8 cellular contexts compared by ENCODE assay signal in the genomic region with DNA sequence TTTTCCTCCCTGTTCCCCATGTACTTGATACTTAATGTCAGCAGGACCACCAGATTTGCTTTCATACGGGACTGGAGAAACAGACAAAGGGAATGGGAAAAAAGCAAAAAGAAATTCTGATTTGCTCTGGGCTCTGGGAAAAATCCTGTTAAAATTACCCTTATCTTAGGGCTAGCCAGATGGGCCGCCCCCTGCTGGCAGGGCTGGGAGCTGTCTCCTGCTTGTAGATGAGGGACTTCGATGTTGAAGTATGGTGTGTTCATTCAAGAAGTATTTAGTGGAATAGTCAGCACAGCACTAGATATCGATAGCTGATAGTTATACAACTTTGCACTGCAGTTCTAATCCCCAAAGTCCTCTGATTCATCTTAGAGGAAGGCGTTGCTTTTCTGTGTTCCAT. TPM values are rescaled to one million over a fixed set of nuclear protein-coding genes. Genes with fewer than 3 reads are reported as not detected.
A peak's percentile ranks its signal among the peaks of the same experiment; 100 is the strongest.
DNase-seq lines count a peak whose midpoint lies in the region; ATAC-seq and TF ChIP-seq lines count a peak whose summit lies in the region.

No MANE protein-coding gene starts in this region.

- peak; percentile 36; the same call in 1 of the 2 replicates for TF ChIP-seq CTCF in HEK293 (tag by site-specific recombination; IDR thresholded peaks at IDR 0.05)
- TF ChIP-seq CTCF in cardiac fibroblast (IDR thresholded peaks at IDR 0.05; ENCODE audit: low read depth, low read length): peak; percentile 72
- TF ChIP-seq CTCF in lung (IDR thresholded peaks at IDR 0.05; ENCODE audit: control extremely low read depth, extremely low read depth): peak; percentile 37

- H3K27me3 ChIP-seq in lung (ENCODE audit: control insufficient read depth, insufficient read depth): no peaks in the 10 kb centered on the region

- DNase-seq in AG20443 (ENCODE audit: low spot score): peak; percentile 54
- peak; percentile 40 for DNase-seq in UCSD-AML1 (lab: John Stamatoyannopoulos, UW; ENCODE audit: unreplicated experiment)
- peak; percentile 56 to 62 for DNase-seq in cardiac fibroblast (ENCODE audit: low read depth in 2 of 2)
- peak; percentile 36 for DNase-seq in lung (ENCODE audit: low spot score)
- peak in 5 of 6 experiments; percentile 28 to 48 (median 40) for DNase-seq in stimulated activated naive CD4-positive, alpha-beta T cell (lab: John Stamatoyannopoulos, UW)
- DNase-seq in sciatic nerve (ENCODE audit: low spot score): no peak

- WGBS in lung, 2 donors: 58 to 76% methylated on average over 5 of the region's 5 CpGs

- intact Hi-C loops in sciatic nerve (cut with DNase I): no loop called here

- H3K4me3 ChIP-seq in HEK293 (ENCODE audit: low read depth, low read length) (no peak overlapping the region), cardiac fibroblast (replicated peaks in 1 of 2; ENCODE audit: low read depth in 2 of 2, low read length in 2 of 2) (no peak overlapping the region), lung (no peak overlapping the region)

- H3K9me3 ChIP-seq in HEK293 (ENCODE audit: control insufficient read depth, insufficient read depth, low read depth, low read length): no peaks in the 10 kb centered on the region
- H3K9me3 ChIP-seq in lung (ENCODE audit: control insufficient read depth in 2 of 2, insufficient read depth in 1 of 2, low read length in 1 of 2): no peaks in the 10 kb centered on the region

- POLR2A ChIA-PET in HEK293 (lab: Yijun Ruan, JAX): interaction anchor here (1.0 to 2.1 kb wide), 2 partner anchors 45 to 103 kb away, joined by 4 to 7 read pairs; no protein-coding TSS in a partner anchor

- CTCF ChIA-PET in HEK293 (lab: Yijun Ruan, JAX): interaction anchor here (0.6 to 3.2 kb wide), 27 partner anchors 11 to 881 kb away, joined by 3 to 40 read pairs (median 4); no protein-coding TSS in a partner anchor

- H3K4me1 ChIP-seq in HEK293 (ENCODE audit: control insufficient read depth, insufficient read depth, low read length): no peaks in the 10 kb centered on the region
- peaks cover 0 to 3% of the 10 kb centered on the region in 2 donors for H3K4me1 ChIP-seq in lung (ENCODE audit: control insufficient read depth in 2 of 2, insufficient read depth in 2 of 2, low read length in 2 of 2)

- H3K27ac ChIP-seq in HEK293 (ENCODE audit: extremely low read depth, low read depth, low read length) (no peak overlapping the region), lung (ENCODE audit: low read depth in 1 of 2, low read length in 1 of 2) (no peak overlapping the region)

- H3K36me3 ChIP-seq in HEK293 (ENCODE audit: control insufficient read depth in 2 of 2, insufficient read depth in 1 of 2, low read length in 2 of 2) (peaks cover 12 to 92% of the 10 kb centered on the region in 2 experiments), lung (ENCODE audit: control insufficient read depth in 2 of 2, insufficient read depth in 2 of 2, low read length in 2 of 2) (peaks cover 0 to 12% of the 10 kb centered on the region in 2 donors)

- ATAC-seq in lung (ENCODE audit: insufficient read depth, low FRiP score) (no peak), GM18520 (IDR thresholded peaks at IDR 0.05; ENCODE audit: unreplicated experiment) (no peak), sciatic nerve (no peak)

TF ChIP-seq in HEK293, 187 proteins besides CTCF, POLR2A, EP300 and RAD21:
- TF ChIP-seq ZNF335 (tag by site-specific recombination; conservative IDR thresholded peaks at IDR 0.05) (no peak), ZNF654 (tag by site-specific recombination; IDR thresholded peaks at IDR 0.05; ENCODE audit: low read depth) (0 out of 2 replicates have a peak, but pooled peaks have one; percentile 9)
TF ChIP-seq in HEK293: peak in this region for 1.

RNA-seq across cellular contexts. Expression of a gene that starts 45.8 kb away (rescaled TPM):
- 10 to 100 TPM; 10.9 to 11.8 TPM for total RNA-seq in lung
- 1 to 10 TPM; 2.3 to 3.2 TPM for polyA plus RNA-seq in lung
- total RNA-seq in sciatic nerve: 25.1 TPM
